Comparison of ENCODE assay signal across 10 cellular contexts in the genomic region with DNA sequence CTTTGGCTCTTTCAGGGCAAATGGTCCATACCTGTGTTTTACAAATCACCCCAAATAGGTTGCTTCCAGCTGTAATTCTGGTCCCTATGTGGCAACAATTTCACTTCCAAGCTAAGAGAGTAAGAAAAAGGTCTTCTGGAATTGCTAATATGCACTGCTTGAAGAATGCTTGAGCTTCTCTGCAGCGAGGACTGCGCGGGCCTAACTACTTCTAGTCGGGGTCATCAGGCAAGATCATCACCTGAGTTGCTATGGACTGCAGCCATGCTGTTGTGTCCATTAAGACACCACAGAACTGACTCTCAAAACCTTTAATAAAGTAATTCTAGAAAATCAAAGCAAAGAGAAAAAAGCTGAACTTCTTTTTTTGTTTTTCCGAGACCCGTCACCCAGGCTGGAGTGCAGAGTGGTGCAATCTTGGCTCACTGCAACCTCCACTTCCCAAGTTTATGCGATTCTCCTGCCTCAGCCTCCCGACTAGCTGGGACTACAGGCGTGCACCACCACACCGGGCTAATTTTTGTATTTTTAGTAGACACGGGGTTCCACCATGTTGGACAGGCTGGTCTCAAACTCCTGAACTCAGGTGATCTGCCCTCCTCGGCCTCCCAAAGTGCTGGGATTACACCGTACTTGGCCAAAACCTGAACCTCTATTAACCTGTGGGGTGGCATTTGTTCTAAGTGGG. TPM values are rescaled to one million over a fixed set of nuclear protein-coding genes. Genes with fewer than 3 reads are reported as not detected.
A peak's percentile ranks its signal among the peaks of the same experiment; 100 is the strongest.
DNase-seq lines count a peak whose midpoint lies in the region; ATAC-seq, FAIRE-seq and TF ChIP-seq lines count a peak whose summit lies in the region.
"Had no signal": no experiment of that assay in that cellular context is flagged by ENCODE, and none has a peak within 500 bp of the region (broad histone marks: within the 10 kb centered on the region; RNA-seq: fewer than 3 reads in every experiment).

No MANE protein-coding gene starts in this region.

- H3K9ac ChIP-seq in HUES48 (ENCODE audit: low read depth, low read length): no peak overlapping the region

- no peak for ATAC-seq in HG03378 (IDR thresholded peaks at IDR 0.05; ENCODE audit: unreplicated experiment)

- H3K9me3 ChIP-seq in HUES48 (ENCODE audit: control insufficient read depth, insufficient read depth, low read length) (no peaks in the 10 kb centered on the region), muscle layer of duodenum (ENCODE audit: control insufficient read depth in 1 of 2, low read length in 2 of 2) (no peaks in the 10 kb centered on the region)

- no peak for TF ChIP-seq CTCF in 22Rv1 (IDR thresholded peaks at IDR 0.05)
- TF ChIP-seq CTCF in bronchial epithelial cell (IDR thresholded peaks at IDR 0.05; ENCODE audit: insufficient read depth, low read length, severe bottlenecking): no peak

- no peak for FAIRE-seq in bronchial epithelial cell (lab: Jason Lieb, UNC)

- H3K4me1 ChIP-seq in HUES48 (ENCODE audit: control insufficient read depth, insufficient read depth, low read length): peaks cover 16% of the 10 kb centered on the region
- peaks cover 19 to 34% of the 10 kb centered on the region in 2 donors for H3K4me1 ChIP-seq in muscle layer of duodenum (ENCODE audit: control insufficient read depth in 1 of 2, insufficient read depth in 2 of 2, low read length in 2 of 2)

- peak overlapping the region; percentile 39; the same call in 1 of the 2 replicates for H3K27ac ChIP-seq in 22Rv1
- H3K27ac ChIP-seq in HUES48 (ENCODE audit: low read depth, low read length): no peak overlapping the region
- peak overlapping the region; percentile 88 for H3K27ac ChIP-seq in muscle layer of duodenum (ENCODE audit: low read length)

- H3K27me3 ChIP-seq in HUES48 (ENCODE audit: control insufficient read depth, insufficient read depth, low read length) (no peaks in the 10 kb centered on the region), bronchial epithelial cell (ENCODE audit: control insufficient read depth, insufficient read depth, low read length) (no peaks in the 10 kb centered on the region), muscle layer of duodenum (ENCODE audit: low read depth, low read length) (no peaks in the 10 kb centered on the region)

- H3K36me3 ChIP-seq in HUES48 (ENCODE audit: control insufficient read depth, insufficient read depth, low read length) (peaks cover 9% of the 10 kb centered on the region; the same call in 1 of the 2 replicates), bronchial epithelial cell (ENCODE audit: control insufficient read depth, insufficient read depth, low read length) (peaks cover 2% of the 10 kb centered on the region), muscle layer of duodenum (ENCODE audit: control insufficient read depth in 1 of 2, insufficient read depth in 2 of 2, low read length in 2 of 2) (peaks cover 0 to 1% of the 10 kb centered on the region in 2 donors)

- H3K4me3 ChIP-seq in HUES48 (ENCODE audit: low read depth, low read length) (peak overlapping the region; percentile 98; the same call in 1 of the 2 replicates), bronchial epithelial cell (ENCODE audit: low read depth, low read length) (peak overlapping the region; percentile 85), muscle layer of duodenum (ENCODE audit: low read depth in 1 of 2, low read length in 2 of 2) (peak overlapping the region; percentile 59 to 69)

- DNase-seq in bronchial epithelial cell (ENCODE audit: low read depth) (no peak), posterior vena cava (ENCODE audit: low spot score) (no peak), SK-N-DZ (ENCODE audit: low spot score) (no peak)
- no peak for DNase-seq in activated CD4-positive, alpha-beta T cell treated with anti-CD3 and anti-CD28 coated beads for 48 hours
- DNase-seq: EL, SHP77 treated with DMSO at 0.1 percent for 48 hours had no signal

- intact Hi-C loops in posterior vena cava (cut with DNase I): no loop called here

RNA-seq across cellular contexts. Expression of a gene that starts 2.2 kb away (rescaled TPM):
- total RNA-seq in bronchial epithelial cell (123 and 147 TPM in 2 replicates), posterior vena cava (10 to 100 TPM; 45.0 to 48.3 TPM)
- polyA plus RNA-seq in SK-N-DZ (2014; cell fraction: cytosol; rRNA removed): 55.5 and 61.2 TPM in 2 replicates
- 41.2 and 43.9 TPM in 2 replicates for polyA plus RNA-seq in SK-N-DZ (2014; cell fraction: nucleus; rRNA removed)

RNA-seq across cellular contexts. Expression of a gene that starts 7.2 kb away (rescaled TPM):
- 28.7 and 47.0 TPM in 2 replicates for total RNA-seq in bronchial epithelial cell
- total RNA-seq in posterior vena cava: 10 to 100 TPM; 29.8 to 34.3 TPM
- polyA plus RNA-seq in SK-N-DZ (2014; cell fraction: cytosol; rRNA removed): 56.2 and 67.9 TPM in 2 replicates
- 43.1 and 57.0 TPM in 2 replicates for polyA plus RNA-seq in SK-N-DZ (2014; cell fraction: nucleus; rRNA removed)

RNA-seq across cellular contexts. Expression of a gene that starts 16.8 kb away (rescaled TPM):
- total RNA-seq in bronchial epithelial cell (42.9 and 70.0 TPM in 2 replicates), posterior vena cava (10 to 100 TPM; 40.7 to 42.8 TPM)
- 105 and 133 TPM in 2 replicates for polyA plus RNA-seq in SK-N-DZ (2014; cell fraction: cytosol; rRNA removed)
- 59.6 and 63.5 TPM in 2 replicates for polyA plus RNA-seq in SK-N-DZ (2014; cell fraction: nucleus; rRNA removed)

RNA-seq across cellular contexts. Expression of a gene that starts 42.1 kb away (rescaled TPM):
- total RNA-seq in bronchial epithelial cell (16.1 and 22.0 TPM in 2 replicates), posterior vena cava (10 to 100 TPM; 22.3 to 25.2 TPM)
- polyA plus RNA-seq in SK-N-DZ (2014; cell fraction: cytosol; rRNA removed): 10.0 and 14.1 TPM in 2 replicates
- 12.8 and 19.8 TPM in 2 replicates for polyA plus RNA-seq in SK-N-DZ (2014; cell fraction: nucleus; rRNA removed)

RNA-seq across cellular contexts. Expression of a gene that starts 42.4 kb away (rescaled TPM):
- 0.26 and 0.38 TPM in 2 replicates for total RNA-seq in bronchial epithelial cell
- total RNA-seq in posterior vena cava: under 1 TPM; 0.43 to 0.83 TPM
- 4.5 and 7.7 TPM in 2 replicates for polyA plus RNA-seq in SK-N-DZ (2014; cell fraction: cytosol; rRNA removed)
- polyA plus RNA-seq in SK-N-DZ (2014; cell fraction: nucleus; rRNA removed): 17.0 and 27.9 TPM in 2 replicates
